15 cellular contexts compared by ENCODE assay signal in genomic region chr7:108367946-108368345, GRCh38.
DNase-seq lines count a peak whose midpoint lies in the region; ATAC-seq and TF ChIP-seq lines count a peak whose summit lies in the region.
"Had no signal": no experiment of that assay in that cellular context is flagged by ENCODE, and none has a peak within 500 bp of the region (broad histone marks: within the 10 kb centered on the region; RNA-seq: fewer than 3 reads in every experiment).

No MANE protein-coding gene starts in this region.

- peaks cover 9% of the 10 kb centered on the region for H3K27me3 Mint-ChIP-seq in activated CD4-positive, alpha-beta memory T cell treated with anti-CD3 and anti-CD28 coated beads, Interleukin-2, amount 10 ng/mL, durations not matched to agents 7 days and 5 days

- no peaks in the 10 kb centered on the region for H3K36me3 Mint-ChIP-seq in activated CD4-positive, alpha-beta memory T cell treated with anti-CD3 and anti-CD28 coated beads, Interleukin-2, amount 10 ng/mL, durations not matched to agents 7 days and 5 days (ENCODE audit: low read depth)

- TF ChIP-seq CTCF in A673 (conservative IDR thresholded peaks at IDR 0.05; ENCODE audit: low read depth, low read length) (no peak), dorsolateral prefrontal cortex (IDR thresholded peaks at IDR 0.05 in 54 of 56, conservative IDR thresholded peaks at IDR 0.05 in 2 of 56; ENCODE audit: low read depth in 1 of 56, partially characterized antibody in 56 of 56) (no peak), mucosa of descending colon (IDR thresholded peaks at IDR 0.05) (no peak), BE2C (IDR thresholded peaks at IDR 0.05; ENCODE audit: low read depth, low read length) (no peak)

- H3K27me3 ChIP-seq in A673 (replicated peaks; ENCODE audit: insufficient read depth, low read depth, low read length, poor library complexity), result no peaks in the 10 kb centered on the region
- H3K27me3 ChIP-seq in dorsolateral prefrontal cortex, result no peaks in the 10 kb centered on the region
- no peaks in the 10 kb centered on the region for H3K27me3 ChIP-seq in BE2C

- intact Hi-C loops in A673 (cut with micrococcal nuclease; ENCODE audit: unreplicated experiment), result no loop called here
- intact Hi-C loops in dorsolateral prefrontal cortex (cut with DNase I), result no loop called here
- intact Hi-C loops in mucosa of descending colon (cut with DNase I, micrococcal nuclease), result no loop called here

- H3K9me3 ChIP-seq in A673 (ENCODE audit: low read depth, low read length, poor library complexity, severe bottlenecking), result peaks cover 6% of the 10 kb centered on the region
- no peaks in the 10 kb centered on the region for H3K9me3 ChIP-seq in mucosa of descending colon
- no peaks in the 10 kb centered on the region; the same call in 1 of the 2 replicates for H3K9me3 ChIP-seq in BE2C

- H3K4me3 Mint-ChIP-seq in activated CD4-positive, alpha-beta memory T cell treated with anti-CD3 and anti-CD28 coated beads, Interleukin-2, amount 10 ng/mL, durations not matched to agents 7 days and 5 days, result no peak overlapping the region

- no TSS peak for BruUV-seq in A673 (replicated peaks; lab: Mats Ljungman, UMichigan)

- H3K9me3 Mint-ChIP-seq in activated CD4-positive, alpha-beta memory T cell treated with anti-CD3 and anti-CD28 coated beads, Interleukin-2, amount 10 ng/mL, durations not matched to agents 7 days and 5 days, result no peaks in the 10 kb centered on the region

- H3K4me1 Mint-ChIP-seq in activated CD4-positive, alpha-beta memory T cell treated with anti-CD3 and anti-CD28 coated beads, Interleukin-2, amount 10 ng/mL, durations not matched to agents 7 days and 5 days, result no peaks in the 10 kb centered on the region

- DNase-seq in A673 (ENCODE audit: low spot score), result no peak
- peak; percentile 73 for DNase-seq in DMS53 treated with DMSO at 0.1 percent for 48 hours (lab: John Stamatoyannopoulos, UW; ENCODE audit: unreplicated experiment)
- DNase-seq in SHP77 treated with DMSO at 0.1 percent for 48 hours (lab: John Stamatoyannopoulos, UW), result peak; percentile 47
- DNase-seq in dorsolateral prefrontal cortex, result peak in 1 of 10 donors; percentile 18
- DNase-seq in mucosa of descending colon, result no peak
- no peak for DNase-seq in activated CD4-positive, alpha-beta memory T cell treated with anti-CD3 and anti-CD28 coated beads, Interleukin-2, amount 10 ng/mL, durations not matched to agents 7 days and 5 days
- no peak for DNase-seq in BE2C
- DNase-seq: IMR-90, Kasumi-1, NCI-H345 had no signal

- POLR2A ChIA-PET in A673 (lab: Charles Lee; ENCODE audit: low non-redundant PET), result no interaction called here
- POLR2A ChIA-PET in activated CD4-positive, alpha-beta memory T cell treated with anti-CD3 and anti-CD28 coated beads, Interleukin-2, amount 10 ng/mL, durations not matched to agents 7 days and 5 days (lab: Charles Lee), result no interaction called here

- ATAC-seq in mucosa of descending colon (no peak), HG03469 (IDR thresholded peaks at IDR 0.05; ENCODE audit: unreplicated experiment) (no peak)
- ATAC-seq: GM12878, HCT116, Panc1 had no signal

- CTCF ChIA-PET in A673 (lab: Charles Lee), result no interaction called here
- CTCF ChIA-PET in activated CD4-positive, alpha-beta memory T cell treated with anti-CD3 and anti-CD28 coated beads, Interleukin-2, amount 10 ng/mL, durations not matched to agents 7 days and 5 days (lab: Charles Lee), result no interaction called here

- H3K36me3 ChIP-seq in A673 (ENCODE audit: insufficient read depth, low read length, poor library complexity, severe bottlenecking) (peaks cover 3% of the 10 kb centered on the region), mucosa of descending colon (ENCODE audit: low read depth) (no peaks in the 10 kb centered on the region), BE2C (peaks cover 9% of the 10 kb centered on the region)

- H3K4me1 ChIP-seq in A673 (ENCODE audit: insufficient read depth, low read length, poor library complexity, severe bottlenecking), result peaks cover 21% of the 10 kb centered on the region
- no peaks in the 10 kb centered on the region for H3K4me1 ChIP-seq in mucosa of descending colon (ENCODE audit: low read depth)
- peaks cover 18% of the 10 kb centered on the region for H3K4me1 ChIP-seq in BE2C

- H3K4me3 ChIP-seq in A673 (ENCODE audit: low read depth, low read length, poor library complexity, severe bottlenecking) (no peak overlapping the region), dorsolateral prefrontal cortex (peak overlapping the region in 1 of 59 donors; percentile 7), mucosa of descending colon (no peak overlapping the region), BE2C (ENCODE audit: low read depth, low read length) (no peak overlapping the region)
- H3K4me3 ChIP-seq: GM12878, GM23248 had no signal

- no peak overlapping the region for H3K27ac Mint-ChIP-seq in activated CD4-positive, alpha-beta memory T cell treated with anti-CD3 and anti-CD28 coated beads, Interleukin-2, amount 10 ng/mL, durations not matched to agents 7 days and 5 days

- H3K27ac ChIP-seq in A673 (ENCODE audit: low read depth, low read length, poor library complexity, severe bottlenecking) (peak overlapping the region; percentile 37), dorsolateral prefrontal cortex (peak overlapping the region in 43 of 59 donors; percentile 1 to 78 (median 49))
- H3K27ac ChIP-seq: GM23248 had no signal

Comparison
In these comparisons a context has a peak if more than half of its experiments do, and no peak if none do; other contexts are left out.
1. DNase-seq: peak in DMS53 treated with DMSO at 0.1 percent for 48 hours (single experiment) and SHP77 treated with DMSO at 0.1 percent for 48 hours (single experiment); none in A673 (single experiment), mucosa of descending colon (0 of 3), activated CD4-positive, alpha-beta memory T cell treated with anti-CD3 and anti-CD28 coated beads, Interleukin-2, amount 10 ng/mL, durations not matched to agents 7 days and 5 days (single experiment) and BE2C (single experiment).